In genomic region chr19:30128211-30128610, GRCh38 we compare ENCODE assay signal across 24 cellular contexts.
"Had no signal": no experiment of that assay in that cellular context is flagged by ENCODE, and none has a peak within 500 bp of the region (broad histone marks: within the 10 kb centered on the region; RNA-seq: fewer than 3 reads in every experiment).

No MANE protein-coding gene starts in this region.

- H3K27ac Mint-ChIP-seq: immature natural killer cell, memory B cell had no signal

- H2AFZ ChIP-seq: hepatocyte had no signal

- H3K4me3 Mint-ChIP-seq: immature natural killer cell, memory B cell had no signal

- H3K36me3 ChIP-seq: esophagus muscularis mucosa, gastroesophageal sphincter, heart left ventricle, left lung had no signal

- H3K4me3 ChIP-seq: coronary artery, dorsolateral prefrontal cortex, esophagus muscularis mucosa, gastroesophageal sphincter, heart left ventricle, hepatocyte, left lung, lung had no signal

- H3K9me3 Mint-ChIP-seq: immature natural killer cell had no signal

- H3K4me1 ChIP-seq: esophagus muscularis mucosa, foreskin keratinocyte, gastroesophageal sphincter, heart left ventricle, left lung had no signal

- FAIRE-seq: colon, endothelial cell of umbilical vein, frontal cortex had no signal

- H3K27ac ChIP-seq: coronary artery, dorsolateral prefrontal cortex, esophagus muscularis mucosa, foreskin keratinocyte, gastroesophageal sphincter, heart left ventricle, hepatocyte, left lung had no signal

- H3K4me2 ChIP-seq: hepatocyte had no signal

- H3K27me3 ChIP-seq: dorsolateral prefrontal cortex, foreskin keratinocyte, hepatocyte, left lung had no signal

- H3K4me1 Mint-ChIP-seq: immature natural killer cell, memory B cell had no signal

- H3K36me3 Mint-ChIP-seq: immature natural killer cell, memory B cell had no signal

- H3K9me3 ChIP-seq: esophagus muscularis mucosa, gastroesophageal sphincter, left lung had no signal

- DNase-seq: dermis blood vessel endothelial cell; effector CD4-positive, alpha-beta T cell; effector memory CD4-positive, alpha-beta T cell; foreskin keratinocyte; heart left ventricle; hypothalamus; immature natural killer cell; islet precursor cell; left cardiac atrium; left lung; left ventricle myocardium superior; mammary epithelial cell; mesendoderm; midbrain had no signal
